ENCODE assay signal across 8 cellular contexts in genomic region chr6:26087284-26088115, GRCh38. TPM values are rescaled to one million over a fixed set of nuclear protein-coding genes. Genes with fewer than 3 reads are reported as not detected.
DNase-seq lines count a peak whose midpoint lies in the region; ATAC-seq and TF ChIP-seq lines count a peak whose summit lies in the region.

Gene HFE (plus strand): TSS chr6:26087429. CDS start chr6:26087441, 12 bp downstream.

- no peaks in the 10 kb centered on the region for H3K9me3 ChIP-seq in iPS-15b (ENCODE audit: control insufficient read depth, insufficient read depth, low read length)

- no peaks in the 10 kb centered on the region for H3K36me3 Mint-ChIP-seq in brain

- H3K36me3 ChIP-seq in iPS-15b (ENCODE audit: control insufficient read depth, insufficient read depth, low read length) = no peaks in the 10 kb centered on the region

- in situ Hi-C loops in SK-MEL-5 (cut with HindIII; ENCODE audit: low pct_unique_long_range_greater_than_20kb, low sequenced_read_pairs) = no loop called here

- H3K4me1 ChIP-seq in iPS-15b (ENCODE audit: control insufficient read depth, insufficient read depth, low read length) = peaks cover 7% of the 10 kb centered on the region

- H3K4me1 Mint-ChIP-seq in brain = peaks cover 12% of the 10 kb centered on the region

- H3K9me3 Mint-ChIP-seq in brain = peaks cover 0 to 3% (median 0%) of the 10 kb centered on the region in 5 experiments

- no peaks in the 10 kb centered on the region for H3K27me3 Mint-ChIP-seq in brain

- no peak for ATAC-seq in GM18498 (IDR thresholded peaks at IDR 0.05; ENCODE audit: unreplicated experiment)
- ATAC-seq in HG03039 (IDR thresholded peaks at IDR 0.05; ENCODE audit: unreplicated experiment) = no peak

- H3K27ac Mint-ChIP-seq in brain = peak within 1 kb of the TSS in 3 of 5 experiments; percentile 1 to 26 (median 15)

- TF ChIP-seq CTCF in brain (conservative IDR thresholded peaks at IDR 0.05) = no peak
- TF ChIP-seq CTCF in retinal pigment epithelial cell (conservative IDR thresholded peaks at IDR 0.05; ENCODE audit: low read depth, low read length) = peak; percentile 31

- DNase-seq in A172 (ENCODE audit: low spot score) (peak; percentile 51), GM19240 (ENCODE audit: insufficient read length, low spot score) (peak; percentile 4), SK-MEL-5 (ENCODE audit: low read depth, low spot score) (peak; percentile 69), retinal pigment epithelial cell (ENCODE audit: low read depth) (no peak)

- H3K9ac ChIP-seq in iPS-15b (ENCODE audit: low read depth, low read length) = peak within 1 kb of the TSS; percentile 73

- H3K4me3 ChIP-seq in iPS-15b (ENCODE audit: low read depth, low read length) (peak within 1 kb of the TSS; percentile 70), retinal pigment epithelial cell (ENCODE audit: low read length) (peak within 1 kb of the TSS; percentile 82)

- peak within 1 kb of the TSS; percentile 39 to 83 (median 72) for H3K4me3 Mint-ChIP-seq in brain

- H3K27me3 ChIP-seq in iPS-15b (ENCODE audit: control insufficient read depth, insufficient read depth, low read length) = no peaks in the 10 kb centered on the region

RNA-seq across cellular contexts. Expression of gene HFE, which starts in this region (rescaled TPM):
- total RNA-seq in A172 (2014; rRNA removed; shearing (Covaris generic)) = 15.6 and 17.0 TPM in 2 replicates
- 15.8 and 16.1 TPM in 2 replicates for total RNA-seq in SK-MEL-5 (2014; rRNA removed; shearing (Covaris generic))
- polyA plus RNA-seq in SK-MEL-5 (2015; cell fraction: cytosol; rRNA removed) = 16.0 and 25.4 TPM in 2 replicates
- polyA plus RNA-seq in SK-MEL-5 (2015; cell fraction: nucleus; rRNA removed) = 22.9 and 27.6 TPM in 2 replicates
- polyA plus RNA-seq in brain (ENCODE audit: insufficient read depth, low read depth, low replicate concordance) = 1.6 TPM
